In genomic region chr18:39380823-39381222, GRCh38 we compare ENCODE assay signal across 1 cellular context.
TF ChIP-seq lines count a peak whose summit lies in the region.

No MANE protein-coding gene starts in this region.

TF ChIP-seq in H1, 55 proteins besides CTCF, POLR2A, EP300 and RAD21 (continued from another document):
- TF ChIP-seq RBBP5 (IDR thresholded peaks at IDR 0.05; ENCODE audit: borderline replicate concordance, low read depth, low read length) (no peak), ATF2 (IDR thresholded peaks at IDR 0.05; ENCODE audit: low read length) (no peak), YY1 (IDR thresholded peaks at IDR 0.05; ENCODE audit: low read depth, low read length) (no peak), FOSL1 (IDR thresholded peaks at IDR 0.05; ENCODE audit: insufficient read depth, low read depth, low read length) (no peak), MAFK (IDR thresholded peaks at IDR 0.05; ENCODE audit: low read depth, low read length) (no peak), CBX8 (IDR thresholded peaks at IDR 0.05; ENCODE audit: borderline replicate concordance, low read depth, low read length) (no peak), RXRA (IDR thresholded peaks at IDR 0.05; ENCODE audit: insufficient read depth, low read depth, low read length) (no peak), KDM5A (IDR thresholded peaks at IDR 0.05; ENCODE audit: low read length) (no peak), CBX5 (IDR thresholded peaks at IDR 0.05; ENCODE audit: low read depth, low read length) (no peak), TAF1 (IDR thresholded peaks at IDR 0.05; ENCODE audit: low read depth, low read length) (no peak), SAP30 (IDR thresholded peaks at IDR 0.05; ENCODE audit: insufficient read depth, insufficient replicate concordance, low read length) (no peak), SIN3A (conservative IDR thresholded peaks at IDR 0.05 in 1 of 2, IDR thresholded peaks at IDR 0.05 in 1 of 2; ENCODE audit: low read depth in 1 of 2, low read length in 2 of 2) (no peak)
